8 cellular contexts compared by ENCODE assay signal in the genomic region with DNA sequence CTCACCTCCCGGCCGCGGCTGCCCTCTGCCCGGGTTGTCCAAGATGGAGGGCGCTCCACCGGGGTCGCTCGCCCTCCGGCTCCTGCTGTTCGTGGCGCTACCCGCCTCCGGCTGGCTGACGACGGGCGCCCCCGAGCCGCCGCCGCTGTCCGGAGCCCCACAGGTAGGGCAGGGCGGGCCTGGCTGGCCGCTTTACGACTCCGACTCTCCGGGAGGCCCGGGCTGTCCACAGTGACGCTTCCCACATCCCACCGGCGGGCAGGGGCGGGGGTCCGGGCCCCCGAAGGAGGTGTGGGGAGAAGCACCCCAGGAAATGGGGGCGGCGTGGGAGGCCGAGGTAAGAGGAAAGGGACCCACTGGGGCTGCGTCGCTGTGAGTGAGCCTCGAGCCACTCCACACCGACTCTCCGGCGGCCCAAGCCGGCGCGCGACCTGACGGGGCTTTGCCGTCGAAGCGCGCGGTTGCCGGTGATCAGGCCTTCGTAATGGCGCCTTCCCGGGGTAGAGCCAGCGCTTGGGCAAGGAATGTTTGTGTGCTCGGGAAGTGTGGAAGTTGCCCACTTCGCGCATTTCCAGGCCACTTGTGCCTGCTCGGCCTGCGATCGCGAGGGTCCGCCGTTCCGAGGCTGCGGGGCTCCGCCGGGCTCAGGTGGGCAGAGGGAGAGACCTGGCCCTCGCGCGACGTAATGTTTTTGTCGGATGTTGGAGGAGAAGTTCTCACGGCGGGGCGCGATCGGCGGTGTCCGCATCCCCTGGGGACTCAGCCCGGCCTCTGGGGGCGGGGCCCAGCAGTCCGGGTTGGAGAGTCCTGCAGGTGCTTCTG. TPM values are rescaled to one million over a fixed set of nuclear protein-coding genes. Genes with fewer than 3 reads are reported as not detected.
DNase-seq lines count a peak whose midpoint lies in the region; ATAC-seq and TF ChIP-seq lines count a peak whose summit lies in the region.

A gene with protein sequence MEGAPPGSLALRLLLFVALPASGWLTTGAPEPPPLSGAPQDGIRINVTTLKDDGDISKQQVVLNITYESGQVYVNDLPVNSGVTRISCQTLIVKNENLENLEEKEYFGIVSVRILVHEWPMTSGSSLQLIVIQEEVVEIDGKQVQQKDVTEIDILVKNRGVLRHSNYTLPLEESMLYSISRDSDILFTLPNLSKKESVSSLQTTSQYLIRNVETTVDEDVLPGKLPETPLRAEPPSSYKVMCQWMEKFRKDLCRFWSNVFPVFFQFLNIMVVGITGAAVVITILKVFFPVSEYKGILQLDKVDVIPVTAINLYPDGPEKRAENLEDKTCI (plus strand): TSS at position 4 of the 822 bp plus-strand sequence. CDS start 40 bp downstream, at position 44.

- H3K4me1 ChIP-seq in A673 (ENCODE audit: insufficient read depth, low read length, poor library complexity, severe bottlenecking): no peaks in the 10 kb centered on the region
- peaks cover 7% of the 10 kb centered on the region for H3K4me1 ChIP-seq in muscle layer of colon (ENCODE audit: insufficient read depth, low read length)

- intact Hi-C loops in A673 (cut with micrococcal nuclease; ENCODE audit: unreplicated experiment): loop anchor here (10.0 kb wide), 2 partner anchors 148 to 298 kb away; a partner anchor contains a TSS

- H3K4me3 ChIP-seq in A673 (ENCODE audit: low read depth, low read length, poor library complexity, severe bottlenecking) (peak within 1 kb of the TSS; percentile 100), muscle layer of colon (ENCODE audit: low read depth in 1 of 2, low read length in 2 of 2) (peak within 1 kb of the TSS; percentile 93 to 98)

- peak within 1 kb of the TSS; percentile 74 for H3K9ac ChIP-seq in muscle layer of colon (ENCODE audit: low read length)

- H3K27me3 ChIP-seq in A673 (replicated peaks; ENCODE audit: insufficient read depth, low read depth, low read length, poor library complexity): no peaks in the 10 kb centered on the region
- no peaks in the 10 kb centered on the region for H3K27me3 ChIP-seq in muscle layer of colon (ENCODE audit: control insufficient read depth in 1 of 2, insufficient read depth in 2 of 2, low read length in 2 of 2)

- CTCF ChIA-PET in A673 (lab: Charles Lee): interaction anchor here (0.6 kb wide), 1 partner anchor 19 kb away, joined by 7 read pairs; no protein-coding TSS in a partner anchor

- H3K27ac ChIP-seq in A673 (ENCODE audit: low read depth, low read length, poor library complexity, severe bottlenecking) (peak within 1 kb of the TSS; percentile 87), muscle layer of colon (ENCODE audit: low read depth, low read length) (peak within 1 kb of the TSS; percentile 90)

- TF ChIP-seq POLR2A in GM18505 (IDR thresholded peaks at IDR 0.05; ENCODE audit: borderline replicate concordance, extremely low read depth, insufficient read depth, insufficient read length): peak; percentile 64
- peak; percentile 38 for TF ChIP-seq POLR2A in erythroblast (IDR thresholded peaks at IDR 0.05; ENCODE audit: low read length)

- ATAC-seq in GM18505 (IDR thresholded peaks at IDR 0.05; ENCODE audit: unreplicated experiment) (peak; percentile 15), HG03064 (IDR thresholded peaks at IDR 0.05; ENCODE audit: low read depth, unreplicated experiment) (peak; percentile 16)

- no peak for TF ChIP-seq CTCF in A673 (conservative IDR thresholded peaks at IDR 0.05; ENCODE audit: low read depth, low read length)

- H3K9me3 ChIP-seq in A673 (ENCODE audit: low read depth, low read length, poor library complexity, severe bottlenecking) (no peaks in the 10 kb centered on the region), muscle layer of colon (ENCODE audit: low read length) (no peaks in the 10 kb centered on the region)

- POLR2A ChIA-PET in A673 (lab: Charles Lee; ENCODE audit: low non-redundant PET): no interaction called here

- DNase-seq in A673 (ENCODE audit: low spot score) (peak; percentile 60), NCI-H774 (lab: John Stamatoyannopoulos, UW) (peak; percentile 42), activated T-cell treated with anti-CD3 and anti-CD28 coated beads for 4 hours (peak; percentile 58), erythroblast (lab: John Stamatoyannopoulos, UW) (peak; percentile 74 to 80)
- DNase-seq in stimulated activated naive CD4-positive, alpha-beta T cell (lab: John Stamatoyannopoulos, UW): peak; percentile 24 to 76 (median 52)

- no TSS peak for BruUV-seq in A673 (replicated peaks; lab: Mats Ljungman, UMichigan)

- H3K36me3 ChIP-seq in A673 (ENCODE audit: insufficient read depth, low read length, poor library complexity, severe bottlenecking): no peaks in the 10 kb centered on the region
- H3K36me3 ChIP-seq in muscle layer of colon (ENCODE audit: insufficient read depth, low read length): no peaks in the 10 kb centered on the region

RNA-seq across cellular contexts. Expression of the gene that starts here (rescaled TPM):
- total RNA-seq in A673 (2021): 24.0 and 29.7 TPM in 2 replicates

Comparison
In these comparisons a context has a peak if more than half of its experiments do, and no peak if none do; other contexts are left out.
1. Peak in every context shown above with its lines: DNase-seq, ATAC-seq, H3K4me3 ChIP-seq and H3K27ac ChIP-seq.